18 cellular contexts compared by ENCODE assay signal in the genomic region with DNA sequence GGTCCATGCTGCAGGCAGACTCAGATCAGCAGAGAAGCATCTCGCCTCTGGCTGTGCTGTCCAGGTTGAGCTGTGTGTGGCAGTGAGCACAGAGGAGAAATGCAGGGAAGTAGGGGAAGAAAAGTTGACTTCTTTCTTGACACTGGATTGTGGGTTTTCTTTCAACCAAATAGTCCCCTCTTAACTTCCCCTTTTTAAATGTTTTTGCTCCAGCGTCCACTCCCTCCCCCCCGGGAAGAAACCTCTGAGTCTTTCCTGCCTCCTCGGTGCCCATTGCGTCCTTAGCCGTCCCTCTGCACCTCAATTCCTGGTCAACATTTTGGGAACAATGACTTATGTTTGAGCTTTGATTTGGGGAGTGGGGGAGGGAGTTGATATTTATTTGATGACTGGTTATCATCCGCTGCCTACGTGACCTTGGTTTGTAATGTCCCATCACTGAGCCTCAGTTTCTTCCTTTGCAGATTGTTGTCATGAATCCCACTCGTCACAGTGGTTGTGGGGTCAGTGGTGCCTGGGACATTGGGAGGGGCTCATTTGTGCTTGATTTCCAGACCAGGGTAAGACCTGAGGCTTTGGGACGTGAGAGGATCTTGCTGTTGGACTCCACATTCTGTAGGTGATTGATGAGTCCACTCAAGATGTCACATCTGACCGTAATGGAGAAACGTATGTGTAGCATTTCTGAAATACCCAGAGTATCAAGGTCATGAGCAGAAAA. TPM values are rescaled to one million over a fixed set of nuclear protein-coding genes. Genes with fewer than 3 reads are reported as not detected.
DNase-seq lines count a peak whose midpoint lies in the region; ATAC-seq and TF ChIP-seq lines count a peak whose summit lies in the region.
"Had no signal": no experiment of that assay in that cellular context is flagged by ENCODE, and none has a peak within 500 bp of the region (broad histone marks: within the 10 kb centered on the region; RNA-seq: fewer than 3 reads in every experiment).

Gene LILRB2 (minus strand): TSS at position 103 of the 721 bp plus-strand sequence. CDS start 614 bp downstream, outside the sequence.

- peak within 1 kb of the TSS; percentile 67 for H3K27ac Mint-ChIP-seq in activated B cell treated with CpG ODN at 0.5 μM for 24 hours
- H3K27ac Mint-ChIP-seq: progenitor cell of endocrine pancreas had no signal

- H3K4me3 ChIP-seq in mononuclear cell (ENCODE audit: low read length), result peak within 1 kb of the TSS; percentile 55
- H3K4me3 ChIP-seq in transverse colon, result no peak within 1 kb of the TSS
- H3K4me3 ChIP-seq: GM23248 had no signal

- peaks cover 7% of the 10 kb centered on the region for H3K27me3 Mint-ChIP-seq in activated B cell treated with CpG ODN at 0.5 μM for 24 hours

- DNase-seq in SIG-M5 treated with dmso at 0.1 percent for 504 hours (lab: John Stamatoyannopoulos, UW; ENCODE audit: unreplicated experiment) (peak; percentile 74), SIG-M5 (lab: John Stamatoyannopoulos, UW) (no peak), activated B cell treated with CpG ODN at 0.5 μM for 24 hours (no peak), transverse colon (no peak), AG08396 (ENCODE audit: low spot score) (no peak)
- DNase-seq in stimulated activated CD8-positive, alpha-beta memory T cell treated with anti-CD3 and anti-CD28 coated beads, Interleukin-4, amount 100 ng/mL, for 48 hours, result no peak
- DNase-seq: activated naive CD4-positive, alpha-beta T cell treated with Interleukin-2 at 50 U/mL for 16 hours; brain microvascular endothelial cell; CD8-positive, alpha-beta memory T cell; effector CD4-positive, alpha-beta T cell; GM23248; NCI-H187; NCI-H526 had no signal

- H3K9me3 ChIP-seq in mononuclear cell (ENCODE audit: low read depth, low read length) (no peaks in the 10 kb centered on the region), transverse colon (no peaks in the 10 kb centered on the region)

- CTCF ChIA-PET in activated B cell treated with CpG ODN at 0.5 μM for 24 hours (lab: Charles Lee), result interaction anchor here (8.1 kb wide), 1 partner anchor 15 kb away, joined by 40 read pairs; no protein-coding TSS in a partner anchor

- no peak for TF ChIP-seq EP300 in transverse colon (IDR thresholded peaks at IDR 0.05; ENCODE audit: low read depth)

- H3K4me1 ChIP-seq in mononuclear cell (ENCODE audit: insufficient read depth, low read length), result peaks cover 70% of the 10 kb centered on the region
- H3K4me1 ChIP-seq in transverse colon, result no peaks in the 10 kb centered on the region

- peak within 1 kb of the TSS; percentile 79 for H3K4me3 Mint-ChIP-seq in activated B cell treated with CpG ODN at 0.5 μM for 24 hours
- H3K4me3 Mint-ChIP-seq: CD8-positive, alpha-beta memory T cell had no signal

- no peak for TF ChIP-seq POLR2A in transverse colon (IDR thresholded peaks at IDR 0.05)

- H3K4me1 Mint-ChIP-seq in activated B cell treated with CpG ODN at 0.5 μM for 24 hours, result peaks cover 68% of the 10 kb centered on the region

- no peaks in the 10 kb centered on the region for H3K36me3 ChIP-seq in transverse colon
- H3K36me3 ChIP-seq: brain microvascular endothelial cell had no signal

- no peaks in the 10 kb centered on the region for H3K27me3 ChIP-seq in mononuclear cell (ENCODE audit: insufficient read depth, low read length)
- H3K27me3 ChIP-seq in transverse colon, result no peaks in the 10 kb centered on the region
- H3K27me3 ChIP-seq: brain microvascular endothelial cell had no signal

- WGBS in transverse colon (ENCODE audit: low coverage in 1 of 2), 2 donors, result 60 to 75% methylated on average over 5 to 12 of the region's 12 CpGs

- intact Hi-C loops in activated B cell treated with CpG ODN at 0.5 μM for 24 hours (cut with micrococcal nuclease) (loop anchor here (2.0 to 5.0 kb wide), 2 partner anchors 14 to 36 kb away; no protein-coding TSS in a partner anchor), transverse colon (cut with DNase I; ENCODE audit: low total_unique reads) (no loop called here)

- in situ Hi-C loops in transverse colon (cut with MboI; ENCODE audit: low pct_ligation_motif_present in 1 of 4, low pct_unique_long_range_greater_than_20kb in 1 of 4, low sequenced_read_pairs in 3 of 4), result loop anchor here in 1 of 4 donors (5.0 kb wide), 1 partner anchor 306 kb away; no protein-coding TSS in a partner anchor

- POLR2A ChIA-PET in activated B cell treated with CpG ODN at 0.5 μM for 24 hours (lab: Charles Lee), result interaction anchor here (1.1 to 1.4 kb wide), 2 partner anchors 37 to 80 kb away, joined by 3 to 7 read pairs; no protein-coding TSS in a partner anchor

- TF ChIP-seq CTCF in activated B cell treated with CpG ODN at 0.5 μM for 24 hours (IDR thresholded peaks at IDR 0.05), result no peak
- no peak for TF ChIP-seq CTCF in transverse colon (IDR thresholded peaks at IDR 0.05)

- no peaks in the 10 kb centered on the region for H3K9me3 Mint-ChIP-seq in activated B cell treated with CpG ODN at 0.5 μM for 24 hours
- H3K9me3 Mint-ChIP-seq: CD8-positive, alpha-beta memory T cell had no signal

- H3K36me3 Mint-ChIP-seq in activated B cell treated with CpG ODN at 0.5 μM for 24 hours (ENCODE audit: low read depth), result no peaks in the 10 kb centered on the region
- H3K36me3 Mint-ChIP-seq: CD8-positive, alpha-beta memory T cell had no signal

- no peak for ATAC-seq in activated B cell treated with CpG ODN at 0.5 μM for 24 hours (ENCODE audit: low read depth)
- no peak for ATAC-seq in GM19452 (IDR thresholded peaks at IDR 0.05; ENCODE audit: unreplicated experiment)

- H3K27ac ChIP-seq in transverse colon, result peak within 1 kb of the TSS in 3 of 4 donors; percentile 20 to 30 (median 29)
- H3K27ac ChIP-seq: 22Rv1, brain microvascular endothelial cell, GM23248, KMS-11 had no signal

RNA-seq across cellular contexts. Expression of gene LILRB2, which starts in this region (rescaled TPM):
- total RNA-seq in activated B cell treated with CpG ODN at 0.5 μM for 24 hours (7.6 and 7.9 TPM in 2 replicates), mononuclear cell (27.3 TPM), transverse colon (1 to 10 TPM; 1.6 to 3.4 (median 2.1) TPM)
- total RNA-seq: GM23248, progenitor cell of endocrine pancreas had no signal
